ENCODE assay signal across 8 cellular contexts in genomic region chr5:33441241-33441844, GRCh38. TPM values are rescaled to one million over a fixed set of nuclear protein-coding genes. Genes with fewer than 3 reads are reported as not detected.
A peak's percentile ranks its signal among the peaks of the same experiment; 100 is the strongest.
DNase-seq lines count a peak whose midpoint lies in the region; ATAC-seq and TF ChIP-seq lines count a peak whose summit lies in the region.

No MANE protein-coding gene starts in this region.

- peak overlapping the region; percentile 99 for H3K27ac ChIP-seq in muscle layer of duodenum (ENCODE audit: low read length)
- peak overlapping the region; percentile 88 to 99 (median 94) for H3K27ac ChIP-seq in transverse colon

- TF ChIP-seq CTCF in transverse colon (IDR thresholded peaks at IDR 0.05): no peak

- H3K27me3 ChIP-seq in muscle layer of duodenum (ENCODE audit: low read depth, low read length) (no peaks in the 10 kb centered on the region), transverse colon (no peaks in the 10 kb centered on the region)

- no peak overlapping the region for H3K27ac Mint-ChIP-seq in effector memory CD8-positive, alpha-beta T cell

- H3K27me3 Mint-ChIP-seq in effector memory CD8-positive, alpha-beta T cell: no peaks in the 10 kb centered on the region

- in situ Hi-C loops in transverse colon (cut with MboI; ENCODE audit: low pct_ligation_motif_present in 1 of 4, low pct_unique_long_range_greater_than_20kb in 1 of 4, low sequenced_read_pairs in 3 of 4): loop anchor here in 2 of 4 donors (25.0 kb wide), 3 partner anchors 496 to 1471 kb away; partner anchors contain the start of genes BRIX1 (in 2 of the 2), RAD1 (in 2 of the 2) and RXFP3 (in 1 of the 2)

- peak overlapping the region; percentile 83 to 99 for H3K4me3 ChIP-seq in muscle layer of duodenum (ENCODE audit: low read depth in 1 of 2, low read length in 2 of 2)
- H3K4me3 ChIP-seq in transverse colon: peak overlapping the region; percentile 36 to 94 (median 69)

- peaks cover 19% of the 10 kb centered on the region for H3K36me3 Mint-ChIP-seq in effector memory CD8-positive, alpha-beta T cell (ENCODE audit: insufficient read depth)

- DNase-seq in COLO668 (lab: John Stamatoyannopoulos, UW; ENCODE audit: unreplicated experiment): peak; percentile 48
- DNase-seq in NCI-H146 treated with DMSO at 0.1 percent for 48 hours (lab: John Stamatoyannopoulos, UW; ENCODE audit: unreplicated experiment): peak; percentile 67
- peak; percentile 9 for DNase-seq in activated CD4-positive, CD25-positive, alpha-beta regulatory T cell treated with anti-CD3 and anti-CD28 coated beads, Interleukin-2, amount 50 U/mL, for 16 hours (ENCODE audit: low read depth, low spot score)
- DNase-seq in effector memory CD8-positive, alpha-beta T cell: no peak
- peak; percentile 24 for DNase-seq in transverse colon
- no peak for DNase-seq in NCI-H1092 (lab: John Stamatoyannopoulos, UW)

- no peak overlapping the region for H3K4me3 Mint-ChIP-seq in effector memory CD8-positive, alpha-beta T cell

- no peaks in the 10 kb centered on the region for H3K9me3 Mint-ChIP-seq in effector memory CD8-positive, alpha-beta T cell

- H3K4me1 Mint-ChIP-seq in effector memory CD8-positive, alpha-beta T cell (ENCODE audit: low read depth in 2 of 2): peaks cover 18 to 24% of the 10 kb centered on the region in 2 donors

- H3K9me3 ChIP-seq in muscle layer of duodenum (ENCODE audit: control insufficient read depth in 1 of 2, low read length in 2 of 2): no peaks in the 10 kb centered on the region
- H3K9me3 ChIP-seq in transverse colon: no peaks in the 10 kb centered on the region

- WGBS in transverse colon (ENCODE audit: low coverage in 1 of 2), 2 donors: 0 to 1% methylated on average over 5 to 16 of the region's 16 CpGs

- H3K36me3 ChIP-seq in muscle layer of duodenum (ENCODE audit: control insufficient read depth in 1 of 2, insufficient read depth in 2 of 2, low read length in 2 of 2): peaks cover 13 to 20% of the 10 kb centered on the region in 2 donors
- H3K36me3 ChIP-seq in transverse colon: peaks cover 0 to 12% (median 0%) of the 10 kb centered on the region in 4 donors

- ATAC-seq in GM21529 (IDR thresholded peaks at IDR 0.05; ENCODE audit: unreplicated experiment): peak; percentile 22
- ATAC-seq in effector memory CD8-positive, alpha-beta T cell (replicated peaks): peak; percentile 35

- intact Hi-C loops in transverse colon (cut with DNase I; ENCODE audit: low total_unique reads): no loop called here

- H3K4me1 ChIP-seq in muscle layer of duodenum (ENCODE audit: control insufficient read depth in 1 of 2, insufficient read depth in 2 of 2, low read length in 2 of 2): peaks cover 0 to 27% of the 10 kb centered on the region in 2 donors
- peaks cover 8 to 58% (median 42%) of the 10 kb centered on the region in 4 donors for H3K4me1 ChIP-seq in transverse colon

- TF ChIP-seq POLR2A in transverse colon (IDR thresholded peaks at IDR 0.05): no peak

- no peak for TF ChIP-seq EP300 in transverse colon (IDR thresholded peaks at IDR 0.05; ENCODE audit: low read depth)

RNA-seq across cellular contexts. Expression of gene TARS1, which starts 0.6 kb away (rescaled TPM):
- 100 to 1,000 TPM in 2 of 4 donors, 10 to 100 TPM in 2; 30.1 to 155 (median 92.1) TPM for total RNA-seq in transverse colon

Comparison
In these comparisons a context has a peak if more than half of its experiments do, and no peak if none do; other contexts are left out.
1. DNase-seq: peak in COLO668 (single experiment), NCI-H146 treated with DMSO at 0.1 percent for 48 hours (single experiment), activated CD4-positive, CD25-positive, alpha-beta regulatory T cell treated with anti-CD3 and anti-CD28 coated beads, Interleukin-2, amount 50 U/mL, for 16 hours (single experiment) and transverse colon (single experiment); none in effector memory CD8-positive, alpha-beta T cell (0 of 3) and NCI-H1092 (single experiment).